In genomic region chr13:100588350-100589177, GRCh38 we compare ENCODE assay signal across 1 cellular context.
TF ChIP-seq lines count a peak whose summit lies in the region.

Gene GGACT (minus strand): TSS chr13:100588789. CDS start chr13:100532591, 56,198 bp downstream.

TF ChIP-seq in A549, 52 proteins besides CTCF, POLR2A, EP300 and RAD21 (continued from another document):
- TF ChIP-seq, protein P1, sequence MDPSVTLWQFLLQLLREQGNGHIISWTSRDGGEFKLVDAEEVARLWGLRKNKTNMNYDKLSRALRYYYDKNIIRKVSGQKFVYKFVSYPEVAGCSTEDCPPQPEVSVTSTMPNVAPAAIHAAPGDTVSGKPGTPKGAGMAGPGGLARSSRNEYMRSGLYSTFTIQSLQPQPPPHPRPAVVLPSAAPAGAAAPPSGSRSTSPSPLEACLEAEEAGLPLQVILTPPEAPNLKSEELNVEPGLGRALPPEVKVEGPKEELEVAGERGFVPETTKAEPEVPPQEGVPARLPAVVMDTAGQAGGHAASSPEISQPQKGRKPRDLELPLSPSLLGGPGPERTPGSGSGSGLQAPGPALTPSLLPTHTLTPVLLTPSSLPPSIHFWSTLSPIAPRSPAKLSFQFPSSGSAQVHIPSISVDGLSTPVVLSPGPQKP (IDR thresholded peaks at IDR 0.05; ENCODE audit: low read depth, low read length) = no peak
- TF ChIP-seq CHD2 (IDR thresholded peaks at IDR 0.05; ENCODE audit: low read length, partially characterized antibody) = no peak
- TF ChIP-seq HEYL (CRISPR knock-in tag; IDR thresholded peaks at IDR 0.05) = 0 out of 2 replicates have a peak, but pooled peaks have one; percentile 36
- TF ChIP-seq FOXS1 (CRISPR knock-in tag; IDR thresholded peaks at IDR 0.05) = no peak
- no peak for TF ChIP-seq HES2 (IDR thresholded peaks at IDR 0.05)
- no peak for TF ChIP-seq JUNB (IDR thresholded peaks at IDR 0.05)
- no peak for TF ChIP-seq FOSB (CRISPR knock-in tag; IDR thresholded peaks at IDR 0.05)
- no peak for TF ChIP-seq ESRRA (IDR thresholded peaks at IDR 0.05; ENCODE audit: borderline replicate concordance, low read length)
- TF ChIP-seq JUN (IDR thresholded peaks at IDR 0.05) = peak; percentile 34 to 77; a peak in 3 of 5 replicates
- TF ChIP-seq PHF8 (IDR thresholded peaks at IDR 0.05; ENCODE audit: borderline replicate concordance, low read depth) = peak; percentile 48; the same call in 1 of the 2 replicates
- no peak for TF ChIP-seq CBX2 (IDR thresholded peaks at IDR 0.05; ENCODE audit: borderline replicate concordance, low read depth)
- TF ChIP-seq, protein P2, sequence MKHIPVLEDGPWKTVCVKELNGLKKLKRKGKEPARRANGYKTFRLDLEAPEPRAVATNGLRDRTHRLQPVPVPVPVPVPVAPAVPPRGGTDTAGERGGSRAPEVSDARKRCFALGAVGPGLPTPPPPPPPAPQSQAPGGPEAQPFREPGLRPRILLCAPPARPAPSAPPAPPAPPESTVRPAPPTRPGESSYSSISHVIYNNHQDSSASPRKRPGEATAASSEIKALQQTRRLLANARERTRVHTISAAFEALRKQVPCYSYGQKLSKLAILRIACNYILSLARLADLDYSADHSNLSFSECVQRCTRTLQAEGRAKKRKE (CRISPR knock-in tag; IDR thresholded peaks at IDR 0.05; ENCODE audit: low read depth) = peak; percentile 27; the same call in 1 of the 2 replicates
- no peak; the same call in 1 of the 2 replicates for TF ChIP-seq HOXB5 (CRISPR knock-in tag; IDR thresholded peaks at IDR 0.05)
- TF ChIP-seq HDAC2 (IDR thresholded peaks at IDR 0.05) = no peak
- peak; percentile 33; the same call in 2 of the 3 replicates for TF ChIP-seq SMC3 (IDR thresholded peaks at IDR 0.05)
- no peak for TF ChIP-seq CBX8 (IDR thresholded peaks at IDR 0.05)
- TF ChIP-seq ZSCAN20 (CRISPR knock-in tag; IDR thresholded peaks at IDR 0.05) = no peak
- TF ChIP-seq FOSL2 (IDR thresholded peaks at IDR 0.05) = no peak
- no peak for TF ChIP-seq FOSL2 (CRISPR knock-in tag; IDR thresholded peaks at IDR 0.05)
- TF ChIP-seq, protein P3, sequence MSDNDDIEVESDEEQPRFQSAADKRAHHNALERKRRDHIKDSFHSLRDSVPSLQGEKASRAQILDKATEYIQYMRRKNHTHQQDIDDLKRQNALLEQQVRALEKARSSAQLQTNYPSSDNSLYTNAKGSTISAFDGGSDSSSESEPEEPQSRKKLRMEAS (IDR thresholded peaks at IDR 0.05) = peak; percentile 99
- 0 out of 2 replicates have a peak, but pooled peaks have one; percentile 22 for TF ChIP-seq NPAS2 (CRISPR knock-in tag; IDR thresholded peaks at IDR 0.05; ENCODE audit: borderline replicate concordance)
- no peak for TF ChIP-seq TFCP2L1 (CRISPR knock-in tag; IDR thresholded peaks at IDR 0.05)
